Comparison of ENCODE assay signal across 28 cellular contexts in the genomic region with DNA sequence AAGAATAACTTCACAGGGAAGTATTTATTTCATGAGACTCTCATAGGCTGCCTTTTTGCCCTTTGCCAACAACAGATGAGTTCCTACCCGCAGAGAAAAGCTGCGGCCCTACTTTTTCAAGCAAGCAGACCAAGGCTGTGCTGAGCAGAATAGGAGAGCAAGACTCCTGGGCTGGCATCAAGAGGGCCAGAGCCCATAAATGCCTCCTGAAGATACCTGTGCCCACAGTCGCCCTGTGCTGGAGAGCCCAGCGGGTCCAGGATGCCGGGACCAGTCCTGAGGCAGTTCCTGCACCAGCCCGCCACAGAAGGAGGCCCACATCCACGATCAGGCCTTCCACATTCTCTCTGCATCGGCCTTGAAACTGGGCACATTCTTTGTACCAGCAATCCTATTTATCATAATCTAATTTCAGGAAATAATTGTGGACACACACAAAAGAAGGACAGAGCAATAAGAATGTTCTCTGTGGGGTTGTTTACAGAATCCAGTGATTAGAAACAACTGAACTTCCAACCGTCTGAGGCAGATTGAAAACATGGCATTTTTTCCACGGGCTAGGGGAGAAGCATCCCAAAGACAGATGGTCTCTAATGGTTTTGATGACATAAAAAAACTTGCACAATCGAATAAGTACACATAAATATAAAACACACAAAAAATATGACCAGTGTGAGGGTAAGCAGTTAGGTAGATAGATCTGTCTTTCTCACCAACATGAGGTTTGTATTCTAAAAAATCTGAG.
DNase-seq lines count a peak whose midpoint lies in the region; ATAC-seq and TF ChIP-seq lines count a peak whose summit lies in the region.
"Had no signal": no experiment of that assay in that cellular context is flagged by ENCODE, and none has a peak within 500 bp of the region (broad histone marks: within the 10 kb centered on the region; RNA-seq: fewer than 3 reads in every experiment).

No MANE protein-coding gene starts in this region.

- no peaks in the 10 kb centered on the region for H3K27me3 ChIP-seq in colonic mucosa
- no peaks in the 10 kb centered on the region for H3K27me3 ChIP-seq in gastroesophageal sphincter
- no peaks in the 10 kb centered on the region for H3K27me3 ChIP-seq in stomach smooth muscle (ENCODE audit: control insufficient read depth in 1 of 2, insufficient read depth in 2 of 2, low read length in 2 of 2)
- H3K27me3 ChIP-seq: MG63 had no signal

- H3K36me3 ChIP-seq in colonic mucosa (no peaks in the 10 kb centered on the region), gastroesophageal sphincter (peaks cover 0 to 57% of the 10 kb centered on the region in 2 donors), stomach smooth muscle (ENCODE audit: control insufficient read depth in 2 of 2, insufficient read depth in 2 of 2, low read length in 2 of 2) (peaks cover 19 to 23% of the 10 kb centered on the region in 2 donors)
- H3K36me3 ChIP-seq: BLaER1 treated with 17β-estradiol and CSF1 and Interleukin-3, amounts not matched to agents 10 nM and 100 nM; MG63 had no signal

- CTCF ChIA-PET in activated CD4-positive, alpha-beta memory T cell treated with anti-CD3 and anti-CD28 coated beads for 36 hours (lab: Charles Lee) = no interaction called here

- H3K9me3 ChIP-seq in colonic mucosa (no peaks in the 10 kb centered on the region), gastroesophageal sphincter (peaks cover 0 to 6% (median 0%) of the 10 kb centered on the region in 3 donors), stomach smooth muscle (ENCODE audit: control insufficient read depth in 2 of 2, low read length in 2 of 2) (no peaks in the 10 kb centered on the region)
- H3K9me3 ChIP-seq: A549, Caco-2, MG63 had no signal

- H3K4me1 Mint-ChIP-seq in activated CD4-positive, alpha-beta memory T cell treated with anti-CD3 and anti-CD28 coated beads for 36 hours (ENCODE audit: low read depth) = no peaks in the 10 kb centered on the region

- WGBS in gastroesophageal sphincter (ENCODE audit: low coverage in 1 of 2), 2 donors = 29 to 38% methylated on average over 2 to 4 of the region's 11 CpGs

- no peaks in the 10 kb centered on the region for H3K27me3 Mint-ChIP-seq in activated CD4-positive, alpha-beta memory T cell treated with anti-CD3 and anti-CD28 coated beads for 36 hours

- DNase-seq in AG20443 (ENCODE audit: low spot score) (peak; percentile 3), colonic mucosa (peak; percentile 4), epidermal melanocyte (ENCODE audit: insufficient read length, low spot score) (no peak)
- no peak for DNase-seq in activated CD4-positive, alpha-beta memory T cell treated with anti-CD3 and anti-CD28 coated beads for 36 hours
- DNase-seq: Caco-2; CD4-positive, alpha-beta memory T cell; DMS153; GOT3; MG63; NCI-H1417; NCI-H187 treated with DMSO at 0.1 percent for 48 hours; NCI-H2107; NCI-H226; NCI-H510A treated with DMSO at 0.1 percent for 48 hours; NCI-H774; NK-92 treated with Interleukin-12 subunit alpha and Interleukin-12 subunit beta, amount 100 ng/mL, for 24 hours; SHP77 treated with DMSO at 0.1 percent for 48 hours had no signal

- TF ChIP-seq EP300 in gastroesophageal sphincter (IDR thresholded peaks at IDR 0.05) = no peak

- H3K4me1 ChIP-seq in colonic mucosa (no peaks in the 10 kb centered on the region), gastroesophageal sphincter (peaks cover 0 to 21% (median 2%) of the 10 kb centered on the region in 3 donors), stomach smooth muscle (ENCODE audit: control insufficient read depth, insufficient read depth, low read length) (peaks cover 23% of the 10 kb centered on the region)
- H3K4me1 ChIP-seq: A549, Caco-2 had no signal

- POLR2A ChIA-PET in activated CD4-positive, alpha-beta memory T cell treated with anti-CD3 and anti-CD28 coated beads for 36 hours (lab: Charles Lee) = no interaction called here

- H3K4me3 Mint-ChIP-seq in activated CD4-positive, alpha-beta memory T cell treated with anti-CD3 and anti-CD28 coated beads for 36 hours = no peak overlapping the region
- H3K4me3 Mint-ChIP-seq: CD4-positive, alpha-beta memory T cell had no signal

- no peaks in the 10 kb centered on the region for H3K9me3 Mint-ChIP-seq in activated CD4-positive, alpha-beta memory T cell treated with anti-CD3 and anti-CD28 coated beads for 36 hours

- TF ChIP-seq POLR2A in gastroesophageal sphincter (IDR thresholded peaks at IDR 0.05) = no peak

- H3K36me3 Mint-ChIP-seq in activated CD4-positive, alpha-beta memory T cell treated with anti-CD3 and anti-CD28 coated beads for 36 hours = no peaks in the 10 kb centered on the region
- H3K36me3 Mint-ChIP-seq: CD4-positive, alpha-beta memory T cell had no signal

- no peak overlapping the region for H3K9ac ChIP-seq in colonic mucosa (ENCODE audit: low read depth in 2 of 2, low read length in 2 of 2)
- H3K9ac ChIP-seq in stomach smooth muscle (ENCODE audit: low read length in 2 of 2) = no peak overlapping the region
- H3K9ac ChIP-seq: BLaER1 treated with 17β-estradiol and CSF1 and Interleukin-3, amounts not matched to agents 10 nM and 100 nM had no signal

- no peak for ATAC-seq in gastroesophageal sphincter
- ATAC-seq in HG03045 (IDR thresholded peaks at IDR 0.05; ENCODE audit: unreplicated experiment) = no peak
- ATAC-seq in GM21526 (IDR thresholded peaks at IDR 0.05; ENCODE audit: low FRiP score, unreplicated experiment) = no peak
- ATAC-seq: A549, HepG2, K562 had no signal

- TF ChIP-seq CTCF in colonic mucosa (IDR thresholded peaks at IDR 0.05) = no peak
- TF ChIP-seq CTCF in gastroesophageal sphincter (IDR thresholded peaks at IDR 0.05) = no peak

- H3K27ac ChIP-seq in colonic mucosa (no peak overlapping the region), gastroesophageal sphincter (peak overlapping the region in 3 of 4 donors; percentile 27 to 51 (median 50)), stomach smooth muscle (ENCODE audit: low read length) (peak overlapping the region; percentile 37)
- H3K27ac ChIP-seq: A549; BLaER1 treated with 17β-estradiol and CSF1 and Interleukin-3, amounts not matched to agents 10 nM and 100 nM; HL-60; RWPE1; SK-N-MC had no signal

- H3K4me3 ChIP-seq in colonic mucosa = no peak overlapping the region
- no peak overlapping the region for H3K4me3 ChIP-seq in gastroesophageal sphincter
- H3K4me3 ChIP-seq in stomach smooth muscle (ENCODE audit: low read length in 2 of 2) = no peak overlapping the region
- H3K4me3 ChIP-seq: A549; BLaER1 treated with 17β-estradiol and CSF1 and Interleukin-3, amounts not matched to agents 10 nM and 100 nM; K562; MG63; SK-N-MC had no signal

- H3K27ac Mint-ChIP-seq in activated CD4-positive, alpha-beta memory T cell treated with anti-CD3 and anti-CD28 coated beads for 36 hours = no peak overlapping the region
- H3K27ac Mint-ChIP-seq: CD4-positive, alpha-beta memory T cell had no signal

- intact Hi-C loops in colonic mucosa (cut with DNase I) = no loop called here
- intact Hi-C loops in activated CD4-positive, alpha-beta memory T cell treated with anti-CD3 and anti-CD28 coated beads for 36 hours (cut with micrococcal nuclease) = no loop called here

Comparison
In these comparisons a context has a peak if more than half of its experiments do, and no peak if none do; other contexts are left out.
1. DNase-seq: peak in AG20443 (single experiment) and colonic mucosa (single experiment); none in epidermal melanocyte (single experiment) and activated CD4-positive, alpha-beta memory T cell treated with anti-CD3 and anti-CD28 coated beads for 36 hours (single experiment).